1 cellular context compared by ENCODE assay signal in genomic region chr4:76486588-76487276, GRCh38.
TF ChIP-seq lines count a peak whose summit lies in the region.

No MANE protein-coding gene starts in this region.

TF ChIP-seq in H1, 55 proteins besides CTCF, POLR2A, EP300 and RAD21 (continued from another document):
- no peak for TF ChIP-seq BACH1 (IDR thresholded peaks at IDR 0.05; ENCODE audit: low read length)
TF ChIP-seq in H1: peak in this region for 0.
